31 cellular contexts compared by ENCODE assay signal in the genomic region with DNA sequence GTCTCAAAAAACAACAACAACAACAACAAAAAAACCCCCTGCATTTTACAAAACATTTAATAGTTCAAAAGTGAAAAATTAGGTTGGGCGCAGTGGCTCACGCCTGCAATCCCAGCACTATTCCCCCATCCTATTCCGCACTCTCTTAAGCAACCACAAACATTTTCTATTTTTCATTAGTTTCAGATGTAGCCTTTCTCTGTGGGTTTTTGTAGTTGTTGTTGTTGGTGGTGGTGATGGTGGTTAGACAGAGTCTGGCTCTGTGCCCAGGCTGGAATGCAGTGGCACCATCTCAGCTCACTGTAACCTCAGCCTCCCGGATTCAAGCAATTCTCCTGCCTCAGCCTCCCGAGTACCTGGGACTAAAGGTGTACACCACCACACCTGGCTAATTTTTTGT. TPM values are rescaled to one million over a fixed set of nuclear protein-coding genes. Genes with fewer than 3 reads are reported as not detected.
DNase-seq lines count a peak whose midpoint lies in the region; ATAC-seq and TF ChIP-seq lines count a peak whose summit lies in the region.
"Had no signal": no experiment of that assay in that cellular context is flagged by ENCODE, and none has a peak within 500 bp of the region (broad histone marks: within the 10 kb centered on the region; RNA-seq: fewer than 3 reads in every experiment).

No MANE protein-coding gene starts in this region.

- no peaks in the 10 kb centered on the region for H3K79me2 ChIP-seq in GM23248 (ENCODE audit: insufficient read depth)

- peak; percentile 52 for DNase-seq in AG08395 (ENCODE audit: low spot score)
- DNase-seq in GM23248 = peak; percentile 20
- DNase-seq in fibroblast of pulmonary artery (ENCODE audit: low read depth) = peak; percentile 27
- DNase-seq in thyroid gland = no peak
- DNase-seq: activated CD4-positive, alpha-beta memory T cell treated with anti-CD3 and anti-CD28 coated beads for 36 hours; activated CD4-positive, CD25-positive, alpha-beta regulatory T cell treated with anti-CD3 and anti-CD28 coated beads, Interleukin-2, amount 50 U/mL, for 72 hours; activated CD8-positive, alpha-beta memory T cell treated with anti-CD3 and anti-CD28 coated beads, Interleukin-2, amount 50 U/mL, for 48 hours; activated effector memory CD4-positive, alpha-beta T cell treated with Interleukin-2 at 50 U/mL for 16 hours; DMS53; dorsolateral prefrontal cortex; left cardiac atrium; MG63; NCI-H1105 treated with DMSO at 0.1 percent for 48 hours; NCI-H2029; NCI-H526 treated with DMSO at 0.1 percent for 48 hours; nephron progenitor cell; pancreas; right cardiac atrium; spleen; trophoblast cell had no signal

- in situ Hi-C loops in GM23248 (cut with MboI) = no loop called here

- no peak overlapping the region for H3K4me3 ChIP-seq in GM23248
- H3K4me3 ChIP-seq in fibroblast of pulmonary artery (replicated peaks; ENCODE audit: low read depth, low read length) = no peak overlapping the region
- no peak overlapping the region for H3K4me3 ChIP-seq in thyroid gland (replicated peaks in 1 of 3)
- H3K4me3 ChIP-seq: A549, body of pancreas, dorsolateral prefrontal cortex, MG63, pancreas, spleen had no signal

- no peaks in the 10 kb centered on the region for H3K36me3 ChIP-seq in GM23248 (ENCODE audit: low read depth)
- H3K36me3 ChIP-seq in thyroid gland = no peaks in the 10 kb centered on the region
- H3K36me3 ChIP-seq: MG63, pancreas, spleen had no signal

- ATAC-seq in SK-N-SH treated with all-trans-retinoic acid at 6 μM for 48 hours (peak; percentile 33; the same call in 1 of the 3 replicates), HG02763 (IDR thresholded peaks at IDR 0.05; ENCODE audit: unreplicated experiment) (no peak), GM19351 (IDR thresholded peaks at IDR 0.05; ENCODE audit: unreplicated experiment) (no peak), HG03521 (IDR thresholded peaks at IDR 0.05; ENCODE audit: unreplicated experiment) (no peak)
- ATAC-seq: A549, body of pancreas, left cardiac atrium, pancreas, right cardiac atrium had no signal

- no peaks in the 10 kb centered on the region for H4K20me1 ChIP-seq in GM23248 (ENCODE audit: insufficient read depth)

- H3K9me2 ChIP-seq in GM23248 (ENCODE audit: insufficient read depth) = no peaks in the 10 kb centered on the region

- H3K9me3 ChIP-seq in GM23248 (ENCODE audit: low read depth) (no peaks in the 10 kb centered on the region), thyroid gland (no peaks in the 10 kb centered on the region)
- H3K9me3 ChIP-seq: A549, body of pancreas, MG63, pancreas, spleen had no signal

- no peak overlapping the region for H3K27ac ChIP-seq in GM23248
- no peak overlapping the region for H3K27ac ChIP-seq in thyroid gland
- H3K27ac ChIP-seq: A549, dorsolateral prefrontal cortex, pancreas, spleen had no signal

- WGBS in GM23248 (ENCODE audit: low coverage in 1 of 2, low lambda C conversion rate in 2 of 2, missing lambda C conversion rate in 2 of 2), 2 experiments = 76 to 84% methylated on average over 5 of the region's 5 CpGs
- 97 to 98% methylated on average over 5 of the region's 5 CpGs for WGBS in thyroid gland, 2 donors

- H3K4me1 ChIP-seq in GM23248 (ENCODE audit: insufficient read depth) (no peaks in the 10 kb centered on the region), thyroid gland (peaks cover 3 to 4% of the 10 kb centered on the region in 2 donors)
- H3K4me1 ChIP-seq: A549 had no signal

- no peak overlapping the region for H2AFZ ChIP-seq in GM23248

- TF ChIP-seq CTCF in fibroblast of pulmonary artery (IDR thresholded peaks at IDR 0.05; ENCODE audit: low read length, missing control alignments) (no peak), thyroid gland (IDR thresholded peaks at IDR 0.05) (no peak)

- no peak for TF ChIP-seq POLR2A in thyroid gland (IDR thresholded peaks at IDR 0.05)

- no peak overlapping the region for H3K9ac ChIP-seq in GM23248

- H3K27me3 ChIP-seq in GM23248 (replicated peaks; ENCODE audit: insufficient read depth) = no peaks in the 10 kb centered on the region
- no peaks in the 10 kb centered on the region for H3K27me3 ChIP-seq in thyroid gland
- H3K27me3 ChIP-seq: body of pancreas, dorsolateral prefrontal cortex, MG63, pancreas, spleen had no signal

- no peak overlapping the region for H3K4me2 ChIP-seq in GM23248 (ENCODE audit: unreplicated experiment)
- H3K4me2 ChIP-seq: A549 had no signal

- intact Hi-C loops in thyroid gland (cut with DNase I) = loop anchor here (5.0 kb wide), 1 partner anchor 186 kb away; no protein-coding TSS in a partner anchor

- H3F3A ChIP-seq in GM23248 (ENCODE audit: insufficient read depth) = no peaks in the 10 kb centered on the region

TF ChIP-seq in SK-N-SH treated with all-trans-retinoic acid at 6 μM for 48 hours, 23 proteins besides CTCF, POLR2A, EP300 and RAD21 (continues in another document):
- TF ChIP-seq RARB (CRISPR knock-in tag; IDR thresholded peaks at IDR 0.05) = no peak
- TF ChIP-seq ISL1 (CRISPR knock-in tag; IDR thresholded peaks at IDR 0.05) = no peak
- TF ChIP-seq ZC3H10 (CRISPR knock-in tag; IDR thresholded peaks at IDR 0.05) = no peak
- no peak for TF ChIP-seq ESRRG (CRISPR knock-in tag; IDR thresholded peaks at IDR 0.05)
- no peak for TF ChIP-seq OSR1 (CRISPR knock-in tag; IDR thresholded peaks at IDR 0.05)
- TF ChIP-seq, protein P1, sequence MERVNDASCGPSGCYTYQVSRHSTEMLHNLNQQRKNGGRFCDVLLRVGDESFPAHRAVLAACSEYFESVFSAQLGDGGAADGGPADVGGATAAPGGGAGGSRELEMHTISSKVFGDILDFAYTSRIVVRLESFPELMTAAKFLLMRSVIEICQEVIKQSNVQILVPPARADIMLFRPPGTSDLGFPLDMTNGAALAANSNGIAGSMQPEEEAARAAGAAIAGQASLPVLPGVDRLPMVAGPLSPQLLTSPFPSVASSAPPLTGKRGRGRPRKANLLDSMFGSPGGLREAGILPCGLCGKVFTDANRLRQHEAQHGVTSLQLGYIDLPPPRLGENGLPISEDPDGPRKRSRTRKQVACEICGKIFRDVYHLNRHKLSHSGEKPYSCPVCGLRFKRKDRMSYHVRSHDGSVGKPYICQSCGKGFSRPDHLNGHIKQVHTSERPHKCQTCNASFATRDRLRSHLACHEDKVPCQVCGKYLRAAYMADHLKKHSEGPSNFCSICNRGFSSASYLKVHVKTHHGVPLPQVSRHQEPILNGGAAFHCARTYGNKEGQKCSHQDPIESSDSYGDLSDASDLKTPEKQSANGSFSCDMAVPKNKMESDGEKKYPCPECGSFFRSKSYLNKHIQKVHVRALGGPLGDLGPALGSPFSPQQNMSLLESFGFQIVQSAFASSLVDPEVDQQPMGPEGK (CRISPR knock-in tag; IDR thresholded peaks at IDR 0.05; ENCODE audit: borderline replicate concordance) = no peak
- TF ChIP-seq ZNF8 (CRISPR knock-in tag; IDR thresholded peaks at IDR 0.05) = no peak
- TF ChIP-seq, protein P2, sequence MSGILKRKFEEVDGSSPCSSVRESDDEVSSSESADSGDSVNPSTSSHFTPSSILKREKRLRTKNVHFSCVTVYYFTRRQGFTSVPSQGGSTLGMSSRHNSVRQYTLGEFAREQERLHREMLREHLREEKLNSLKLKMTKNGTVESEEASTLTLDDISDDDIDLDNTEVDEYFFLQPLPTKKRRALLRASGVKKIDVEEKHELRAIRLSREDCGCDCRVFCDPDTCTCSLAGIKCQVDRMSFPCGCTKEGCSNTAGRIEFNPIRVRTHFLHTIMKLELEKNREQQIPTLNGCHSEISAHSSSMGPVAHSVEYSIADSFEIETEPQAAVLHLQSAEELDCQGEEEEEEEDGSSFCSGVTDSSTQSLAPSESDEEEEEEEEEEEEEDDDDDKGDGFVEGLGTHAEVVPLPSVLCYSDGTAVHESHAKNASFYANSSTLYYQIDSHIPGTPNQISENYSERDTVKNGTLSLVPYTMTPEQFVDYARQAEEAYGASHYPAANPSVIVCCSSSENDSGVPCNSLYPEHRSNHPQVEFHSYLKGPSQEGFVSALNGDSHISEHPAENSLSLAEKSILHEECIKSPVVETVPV (CRISPR knock-in tag; IDR thresholded peaks at IDR 0.05) = no peak
- no peak for TF ChIP-seq GLIS3 (CRISPR knock-in tag; IDR thresholded peaks at IDR 0.05)
- no peak for TF ChIP-seq ZNF70 (CRISPR knock-in tag; IDR thresholded peaks at IDR 0.05)
- TF ChIP-seq SNAI2 (CRISPR knock-in tag; IDR thresholded peaks at IDR 0.05) = no peak
- TF ChIP-seq, protein P3, sequence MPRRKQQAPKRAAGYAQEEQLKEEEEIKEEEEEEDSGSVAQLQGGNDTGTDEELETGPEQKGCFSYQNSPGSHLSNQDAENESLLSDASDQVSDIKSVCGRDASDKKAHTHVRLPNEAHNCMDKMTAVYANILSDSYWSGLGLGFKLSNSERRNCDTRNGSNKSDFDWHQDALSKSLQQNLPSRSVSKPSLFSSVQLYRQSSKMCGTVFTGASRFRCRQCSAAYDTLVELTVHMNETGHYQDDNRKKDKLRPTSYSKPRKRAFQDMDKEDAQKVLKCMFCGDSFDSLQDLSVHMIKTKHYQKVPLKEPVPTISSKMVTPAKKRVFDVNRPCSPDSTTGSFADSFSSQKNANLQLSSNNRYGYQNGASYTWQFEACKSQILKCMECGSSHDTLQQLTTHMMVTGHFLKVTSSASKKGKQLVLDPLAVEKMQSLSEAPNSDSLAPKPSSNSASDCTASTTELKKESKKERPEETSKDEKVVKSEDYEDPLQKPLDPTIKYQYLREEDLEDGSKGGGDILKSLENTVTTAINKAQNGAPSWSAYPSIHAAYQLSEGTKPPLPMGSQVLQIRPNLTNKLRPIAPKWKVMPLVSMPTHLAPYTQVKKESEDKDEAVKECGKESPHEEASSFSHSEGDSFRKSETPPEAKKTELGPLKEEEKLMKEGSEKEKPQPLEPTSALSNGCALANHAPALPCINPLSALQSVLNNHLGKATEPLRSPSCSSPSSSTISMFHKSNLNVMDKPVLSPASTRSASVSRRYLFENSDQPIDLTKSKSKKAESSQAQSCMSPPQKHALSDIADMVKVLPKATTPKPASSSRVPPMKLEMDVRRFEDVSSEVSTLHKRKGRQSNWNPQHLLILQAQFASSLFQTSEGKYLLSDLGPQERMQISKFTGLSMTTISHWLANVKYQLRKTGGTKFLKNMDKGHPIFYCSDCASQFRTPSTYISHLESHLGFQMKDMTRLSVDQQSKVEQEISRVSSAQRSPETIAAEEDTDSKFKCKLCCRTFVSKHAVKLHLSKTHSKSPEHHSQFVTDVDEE (CRISPR knock-in tag; IDR thresholded peaks at IDR 0.05) = no peak
- no peak for TF ChIP-seq CSDC2 (CRISPR knock-in tag; IDR thresholded peaks at IDR 0.05)
- no peak for TF ChIP-seq BACH2 (CRISPR knock-in tag; IDR thresholded peaks at IDR 0.05; ENCODE audit: borderline replicate concordance)

RNA-seq across cellular contexts. Expression of a gene that starts 6.4 kb away (rescaled TPM):
- 8.4 and 16.2 TPM in 2 replicates for total RNA-seq in GM23248 (2014; rRNA removed; shearing (Covaris generic))
- 25.0 and 26.5 TPM in 2 replicates for polyA plus RNA-seq in GM23248 (2016; fragmentation: Nextera tagmentation; extraction: Ambion mirVana)
- total RNA-seq in thyroid gland = 10 to 100 TPM in 2 of 4 donors, 1 to 10 TPM in 2; 9.4 to 25.8 (median 14.5) TPM

RNA-seq across cellular contexts. Expression of a gene that starts 30.4 kb away (rescaled TPM):
- total RNA-seq in GM23248 (2014; rRNA removed; shearing (Covaris generic)) = not detected in 2 replicates
- polyA plus RNA-seq in GM23248 (2016; fragmentation: Nextera tagmentation; extraction: Ambion mirVana) = not detected in 2 replicates
- total RNA-seq in thyroid gland = not detected
- total RNA-seq: activated CD4-positive, alpha-beta memory T cell treated with anti-CD3 and anti-CD28 coated beads for 36 hours; body of pancreas; fibroblast of villous mesenchyme; left cardiac atrium; lung microvascular endothelial cell; mucosa of gallbladder; pancreas; right cardiac atrium; SK-MEL-5 had no signal
- polyA plus RNA-seq: A549, BJ, pancreas, right cardiac atrium had no signal

RNA-seq across cellular contexts. Expression of a gene that starts 49.4 kb away (rescaled TPM):
- total RNA-seq in GM23248 (2014; rRNA removed; shearing (Covaris generic)) = 107 and 118 TPM in 2 replicates
- polyA plus RNA-seq in GM23248 (2016; fragmentation: Nextera tagmentation; extraction: Ambion mirVana) = 307 and 315 TPM in 2 replicates
- total RNA-seq in thyroid gland = 100 to 1,000 TPM in 1 of 4 donors, 10 to 100 TPM in 3; 58.4 to 108 (median 87.3) TPM

Comparison
In these comparisons a context has a peak if more than half of its experiments do, and no peak if none do; other contexts are left out.
1. DNase-seq: peak in AG08395 (single experiment), GM23248 (single experiment) and fibroblast of pulmonary artery (single experiment); none in thyroid gland (0 of 2).